8 cellular contexts compared by ENCODE assay signal in the genomic region with DNA sequence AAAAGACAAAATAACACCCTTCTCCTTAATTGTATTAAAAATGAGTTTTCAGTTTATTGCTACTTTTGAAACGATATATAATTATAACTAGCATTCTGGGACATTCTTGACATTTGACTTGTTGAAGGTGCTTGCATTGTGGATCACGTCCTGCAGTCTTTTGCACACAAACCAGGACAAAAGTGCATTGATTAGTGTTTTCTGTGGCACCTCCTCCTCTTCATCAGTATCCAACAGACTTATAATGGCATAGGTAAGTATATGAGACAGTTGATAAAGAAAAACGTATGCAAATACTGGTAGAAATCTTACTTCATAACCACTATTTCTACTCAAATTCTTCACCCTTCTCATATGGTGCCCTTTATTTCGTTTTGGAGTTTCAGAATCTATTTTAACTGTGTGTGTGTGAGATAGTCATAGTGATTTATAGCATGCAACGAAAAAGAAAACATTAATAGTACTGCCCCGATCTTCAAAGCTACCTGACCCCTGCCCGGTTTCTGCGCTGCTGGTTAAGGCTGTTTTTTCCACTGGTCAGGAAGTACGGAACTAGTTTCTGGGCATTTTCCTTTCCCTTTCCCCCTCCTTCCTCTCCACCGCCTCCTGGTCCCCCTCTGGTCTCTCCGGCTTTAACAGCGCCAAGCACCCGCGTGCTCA. TPM values are rescaled to one million over a fixed set of nuclear protein-coding genes. Genes with fewer than 3 reads are reported as not detected.
DNase-seq lines count a peak whose midpoint lies in the region; ATAC-seq and TF ChIP-seq lines count a peak whose summit lies in the region.

No MANE protein-coding gene starts in this region.

- H3K4me3 Mint-ChIP-seq in activated T-helper 17 cell treated with anti-CD3 and anti-CD28 coated beads, Interleukin-2, amount 50 U/mL, for 72 hours: peak overlapping the region; percentile 90

- H3K4me3 ChIP-seq in AG04449 (ENCODE audit: low read depth, low read length): peak overlapping the region; percentile 93
- peak overlapping the region; percentile 99 for H3K4me3 ChIP-seq in iPS-15b (ENCODE audit: low read depth, low read length)
- peak overlapping the region; percentile 77 to 100 (median 97) for H3K4me3 ChIP-seq in subcutaneous abdominal adipose tissue (ENCODE audit: low read depth in 1 of 5, low read length in 5 of 5)

- H3K27me3 ChIP-seq in iPS-15b (ENCODE audit: control insufficient read depth, insufficient read depth, low read length) (peaks cover 35% of the 10 kb centered on the region), subcutaneous abdominal adipose tissue (ENCODE audit: control insufficient read depth in 5 of 5, insufficient read depth in 4 of 5, low read length in 5 of 5) (no peaks in the 10 kb centered on the region)

- TF ChIP-seq CTCF in AG04449 (IDR thresholded peaks at IDR 0.05; ENCODE audit: insufficient read depth, low read length, missing control alignments): no peak

- H3K27me3 Mint-ChIP-seq in activated T-helper 17 cell treated with anti-CD3 and anti-CD28 coated beads, Interleukin-2, amount 50 U/mL, for 72 hours: no peaks in the 10 kb centered on the region

- peak; percentile 24 for ATAC-seq in GM18907 (IDR thresholded peaks at IDR 0.05; ENCODE audit: unreplicated experiment)
- ATAC-seq in HG03103 (IDR thresholded peaks at IDR 0.05; ENCODE audit: low read depth, unreplicated experiment): peak; percentile 14
- ATAC-seq in activated T-helper 17 cell treated with anti-CD3 and anti-CD28 coated beads, Interleukin-2, amount 50 U/mL, for 72 hours (replicated peaks): peak; percentile 31
- ATAC-seq in GM19324 (IDR thresholded peaks at IDR 0.05; ENCODE audit: low FRiP score, unreplicated experiment): no peak

- no peak for DNase-seq in AG04449 (ENCODE audit: low read depth, low spot score)
- DNase-seq in NCI-H1436 (lab: John Stamatoyannopoulos, UW): no peak

- peaks cover 7% of the 10 kb centered on the region for H3K4me1 Mint-ChIP-seq in activated T-helper 17 cell treated with anti-CD3 and anti-CD28 coated beads, Interleukin-2, amount 50 U/mL, for 72 hours

- CTCF ChIA-PET in AG04449 (lab: Yijun Ruan, JAX): interaction anchor here (1.3 kb wide), 1 partner anchor 28 kb away, joined by 3 read pairs; no protein-coding TSS in a partner anchor

- peaks cover 33% of the 10 kb centered on the region for H3K36me3 Mint-ChIP-seq in activated T-helper 17 cell treated with anti-CD3 and anti-CD28 coated beads, Interleukin-2, amount 50 U/mL, for 72 hours (ENCODE audit: low read depth)

- H3K4me1 ChIP-seq in iPS-15b (ENCODE audit: control insufficient read depth, insufficient read depth, low read length): peaks cover 12% of the 10 kb centered on the region
- peaks cover 3 to 26% (median 19%) of the 10 kb centered on the region in 5 donors for H3K4me1 ChIP-seq in subcutaneous abdominal adipose tissue (ENCODE audit: control insufficient read depth in 5 of 5, insufficient read depth in 5 of 5, low read length in 5 of 5)

- H3K36me3 ChIP-seq in iPS-15b (ENCODE audit: control insufficient read depth, insufficient read depth, low read length) (no peaks in the 10 kb centered on the region), subcutaneous abdominal adipose tissue (ENCODE audit: control insufficient read depth in 5 of 5, insufficient read depth in 5 of 5, low read length in 5 of 5) (no peaks in the 10 kb centered on the region)

- POLR2A ChIA-PET in AG04449 (lab: Yijun Ruan, JAX): interaction anchor here (0.6 to 1.5 kb wide), 4 partner anchors 17 to 150 kb away, joined by 3 to 7 read pairs (median 4); no protein-coding TSS in a partner anchor

- H3K9me3 ChIP-seq in iPS-15b (ENCODE audit: control insufficient read depth, insufficient read depth, low read length) (no peaks in the 10 kb centered on the region), subcutaneous abdominal adipose tissue (ENCODE audit: control insufficient read depth in 5 of 5, low read length in 5 of 5) (no peaks in the 10 kb centered on the region)

- peak overlapping the region; percentile 97 for H3K27ac Mint-ChIP-seq in activated T-helper 17 cell treated with anti-CD3 and anti-CD28 coated beads, Interleukin-2, amount 50 U/mL, for 72 hours

- peak overlapping the region; percentile 74 for H3K9ac ChIP-seq in iPS-15b (ENCODE audit: low read depth, low read length)
- H3K9ac ChIP-seq in subcutaneous abdominal adipose tissue (ENCODE audit: low read length in 5 of 5): peak overlapping the region; percentile 39 to 97 (median 80)

- H3K9me3 Mint-ChIP-seq in activated T-helper 17 cell treated with anti-CD3 and anti-CD28 coated beads, Interleukin-2, amount 50 U/mL, for 72 hours: no peaks in the 10 kb centered on the region

- H3K27ac ChIP-seq in subcutaneous abdominal adipose tissue (ENCODE audit: low read depth, low read length): peak overlapping the region; percentile 94

RNA-seq across cellular contexts. Expression of a gene that starts 0.6 kb away (rescaled TPM):
- total RNA-seq in activated T-helper 17 cell treated with anti-CD3 and anti-CD28 coated beads, Interleukin-2, amount 50 U/mL, for 72 hours: 10 to 100 TPM; 25.1 to 28.4 TPM
